Comparison of ENCODE assay signal across 18 cellular contexts in genomic region chr7:18212788-18213187, GRCh38.
DNase-seq lines count a peak whose midpoint lies in the region; ATAC-seq and TF ChIP-seq lines count a peak whose summit lies in the region.
"Had no signal": no experiment of that assay in that cellular context is flagged by ENCODE, and none has a peak within 500 bp of the region (broad histone marks: within the 10 kb centered on the region; RNA-seq: fewer than 3 reads in every experiment).

No MANE protein-coding gene starts in this region.

- TF ChIP-seq CTCF in AG09319 (IDR thresholded peaks at IDR 0.05; ENCODE audit: low read depth, low read length) (no peak), HFF-Myc (IDR thresholded peaks at IDR 0.05; ENCODE audit: low read depth, low read length, missing control alignments) (no peak), astrocyte of the cerebellum (IDR thresholded peaks at IDR 0.05; ENCODE audit: low read depth, low read length, missing control alignments) (no peak), RWPE1 (conservative IDR thresholded peaks at IDR 0.05; ENCODE audit: low read depth) (no peak)

- POLR2A ChIA-PET in RWPE1 (lab: Yijun Ruan, JAX; ENCODE audit: low non-redundant PET): no interaction called here

- H3K9me3 ChIP-seq in Karpas-422 (ENCODE audit: low read length): no peaks in the 10 kb centered on the region
- H3K9me3 ChIP-seq: BLaER1 treated with 17β-estradiol and CSF1 and Interleukin-3, amounts not matched to agents 10 nM and 100 nM; thyroid gland had no signal

- no peak overlapping the region for H3K4me3 Mint-ChIP-seq in activated T-helper 1 cell treated with anti-CD3 and anti-CD28 coated beads, Interleukin-12 subunit alpha, Interleukin-12 subunit beta, Interleukin-2, Interleukin-4 antibody, amounts not matched to agents 30 ng/mL and 10 ng/mL and 1 ng/mL, durations not matched to agents 14 hours and 24 hours and 36 hours
- H3K4me3 Mint-ChIP-seq: activated CD4-positive, alpha-beta T cell treated with anti-CD3 and anti-CD28 coated beads for 36 hours; T-helper 17 cell had no signal

- H3K4me2 ChIP-seq in Karpas-422 (ENCODE audit: low read depth, low read length, poor library complexity, severe bottlenecking): no peak overlapping the region

- intact Hi-C loops in left ventricle myocardium superior (cut with micrococcal nuclease): no loop called here
- intact Hi-C loops in activated T-helper 1 cell treated with anti-CD3 and anti-CD28 coated beads, Interleukin-12 subunit alpha, Interleukin-12 subunit beta, Interleukin-2, Interleukin-4 antibody, amounts not matched to agents 30 ng/mL and 10 ng/mL and 1 ng/mL, durations not matched to agents 14 hours and 24 hours and 36 hours (cut with micrococcal nuclease): no loop called here

- no peaks in the 10 kb centered on the region for H3K27me3 ChIP-seq in Karpas-422 (ENCODE audit: low read length)
- H3K27me3 ChIP-seq: BLaER1 treated with 17β-estradiol and CSF1 and Interleukin-3, amounts not matched to agents 10 nM and 100 nM; dorsolateral prefrontal cortex; thyroid gland had no signal

- CTCF ChIA-PET in RWPE1 (lab: Yijun Ruan, JAX): no interaction called here

- no peaks in the 10 kb centered on the region for H3K27me3 Mint-ChIP-seq in activated T-helper 1 cell treated with anti-CD3 and anti-CD28 coated beads, Interleukin-12 subunit alpha, Interleukin-12 subunit beta, Interleukin-2, Interleukin-4 antibody, amounts not matched to agents 30 ng/mL and 10 ng/mL and 1 ng/mL, durations not matched to agents 14 hours and 24 hours and 36 hours (ENCODE audit: insufficient read depth)
- H3K27me3 Mint-ChIP-seq: activated CD4-positive, alpha-beta T cell treated with anti-CD3 and anti-CD28 coated beads for 36 hours; progenitor cell of endocrine pancreas had no signal

- in situ Hi-C loops in astrocyte of the cerebellum (cut with HindIII; ENCODE audit: low sequenced_read_pairs): no loop called here

- H3K4me1 Mint-ChIP-seq in activated T-helper 1 cell treated with anti-CD3 and anti-CD28 coated beads, Interleukin-12 subunit alpha, Interleukin-12 subunit beta, Interleukin-2, Interleukin-4 antibody, amounts not matched to agents 30 ng/mL and 10 ng/mL and 1 ng/mL, durations not matched to agents 14 hours and 24 hours and 36 hours (ENCODE audit: low read depth): no peaks in the 10 kb centered on the region
- H3K4me1 Mint-ChIP-seq: activated CD4-positive, alpha-beta T cell treated with anti-CD3 and anti-CD28 coated beads for 36 hours; T-helper 17 cell had no signal

- H3K9me2 ChIP-seq in Karpas-422 (replicated peaks; ENCODE audit: insufficient read depth, low read length): no peaks in the 10 kb centered on the region

- H3K9me3 Mint-ChIP-seq in activated T-helper 1 cell treated with anti-CD3 and anti-CD28 coated beads, Interleukin-12 subunit alpha, Interleukin-12 subunit beta, Interleukin-2, Interleukin-4 antibody, amounts not matched to agents 30 ng/mL and 10 ng/mL and 1 ng/mL, durations not matched to agents 14 hours and 24 hours and 36 hours: no peaks in the 10 kb centered on the region

- DNase-seq in AG09319 (ENCODE audit: extremely low read depth, low read depth) (peak; percentile 70), HFF-Myc (ENCODE audit: extremely low read depth, low read depth) (peak; percentile 47), astrocyte of the cerebellum (ENCODE audit: low read depth) (peak; percentile 4), left ventricle myocardium superior (no peak), RWPE1 (ENCODE audit: low spot score) (no peak), Karpas-422 (no peak), NCI-H2029 treated with DMSO at 0.1 percent for 48 hours (lab: John Stamatoyannopoulos, UW) (no peak)
- no peak for DNase-seq in activated T-helper 1 cell treated with anti-CD3 and anti-CD28 coated beads, Interleukin-12 subunit alpha, Interleukin-12 subunit beta, Interleukin-2, Interleukin-4 antibody, amounts not matched to agents 30 ng/mL and 10 ng/mL and 1 ng/mL, durations not matched to agents 14 hours and 24 hours and 36 hours (ENCODE audit: low spot score)
- DNase-seq: activated CD4-positive, alpha-beta T cell treated with anti-CD3 and anti-CD28 coated beads for 36 hours; dorsolateral prefrontal cortex; KBM-7; NCI-H1105 treated with DMSO at 0.1 percent for 48 hours; NCI-H510A; PC-3; T-helper 17 cell; thyroid gland had no signal

- H3K27ac Mint-ChIP-seq in activated T-helper 1 cell treated with anti-CD3 and anti-CD28 coated beads, Interleukin-12 subunit alpha, Interleukin-12 subunit beta, Interleukin-2, Interleukin-4 antibody, amounts not matched to agents 30 ng/mL and 10 ng/mL and 1 ng/mL, durations not matched to agents 14 hours and 24 hours and 36 hours: no peak overlapping the region
- H3K27ac Mint-ChIP-seq: activated CD4-positive, alpha-beta T cell treated with anti-CD3 and anti-CD28 coated beads for 36 hours; progenitor cell of endocrine pancreas; T-helper 17 cell had no signal

- H3K36me3 ChIP-seq in Karpas-422 (ENCODE audit: insufficient read depth, low read length): no peaks in the 10 kb centered on the region
- H3K36me3 ChIP-seq: BLaER1 treated with 17β-estradiol and CSF1 and Interleukin-3, amounts not matched to agents 10 nM and 100 nM; thyroid gland had no signal

- H3K79me2 ChIP-seq in Karpas-422 (ENCODE audit: low read length): no peaks in the 10 kb centered on the region

- ATAC-seq in left ventricle myocardium superior: peak; percentile 84
- ATAC-seq: activated CD4-positive, alpha-beta T cell treated with anti-CD3 and anti-CD28 coated beads for 36 hours; PC-3; T-helper 17 cell had no signal

- no peak overlapping the region for H3K9ac ChIP-seq in Karpas-422 (ENCODE audit: low read length)
- H3K9ac ChIP-seq: BLaER1 treated with 17β-estradiol and CSF1 and Interleukin-3, amounts not matched to agents 10 nM and 100 nM had no signal

- no peaks in the 10 kb centered on the region for H4K20me1 ChIP-seq in Karpas-422 (ENCODE audit: insufficient read depth, low read depth, low read length)
- H4K20me1 ChIP-seq: BLaER1 treated with 17β-estradiol and CSF1 and Interleukin-3, amounts not matched to agents 10 nM and 100 nM had no signal

- no peaks in the 10 kb centered on the region for H3K4me1 ChIP-seq in Karpas-422 (ENCODE audit: low read length)
- H3K4me1 ChIP-seq: thyroid gland had no signal

- H2AFZ ChIP-seq in Karpas-422 (ENCODE audit: low read length): no peak overlapping the region

- no peaks in the 10 kb centered on the region for H3K36me3 Mint-ChIP-seq in activated T-helper 1 cell treated with anti-CD3 and anti-CD28 coated beads, Interleukin-12 subunit alpha, Interleukin-12 subunit beta, Interleukin-2, Interleukin-4 antibody, amounts not matched to agents 30 ng/mL and 10 ng/mL and 1 ng/mL, durations not matched to agents 14 hours and 24 hours and 36 hours (ENCODE audit: low read depth)

- H3K27ac ChIP-seq in RWPE1 (no peak overlapping the region), Karpas-422 (ENCODE audit: low read length) (no peak overlapping the region)
- H3K27ac ChIP-seq: BLaER1 treated with 17β-estradiol and CSF1 and Interleukin-3, amounts not matched to agents 10 nM and 100 nM; dorsolateral prefrontal cortex; thyroid gland had no signal

- H3K4me3 ChIP-seq in HFF-Myc (replicated peaks; ENCODE audit: low read depth, low read length): no peak overlapping the region
- no peak overlapping the region for H3K4me3 ChIP-seq in astrocyte of the cerebellum (ENCODE audit: low read depth, low read length)
- no peak overlapping the region for H3K4me3 ChIP-seq in Karpas-422 (ENCODE audit: low read length)
- H3K4me3 ChIP-seq: BLaER1 treated with 17β-estradiol and CSF1 and Interleukin-3, amounts not matched to agents 10 nM and 100 nM; dorsolateral prefrontal cortex; thyroid gland had no signal

Comparison
In these comparisons a context has a peak if more than half of its experiments do, and no peak if none do; other contexts are left out.
1. DNase-seq: peak in AG09319 (single experiment), HFF-Myc (single experiment) and astrocyte of the cerebellum (single experiment); none in left ventricle myocardium superior (single experiment), RWPE1 (single experiment), activated T-helper 1 cell treated with anti-CD3 and anti-CD28 coated beads, Interleukin-12 subunit alpha, Interleukin-12 subunit beta, Interleukin-2, Interleukin-4 antibody, amounts not matched to agents 30 ng/mL and 10 ng/mL and 1 ng/mL, durations not matched to agents 14 hours and 24 hours and 36 hours (single experiment), Karpas-422 (single experiment) and NCI-H2029 treated with DMSO at 0.1 percent for 48 hours (single experiment).